1 cellular context compared by ENCODE assay signal in the genomic region with DNA sequence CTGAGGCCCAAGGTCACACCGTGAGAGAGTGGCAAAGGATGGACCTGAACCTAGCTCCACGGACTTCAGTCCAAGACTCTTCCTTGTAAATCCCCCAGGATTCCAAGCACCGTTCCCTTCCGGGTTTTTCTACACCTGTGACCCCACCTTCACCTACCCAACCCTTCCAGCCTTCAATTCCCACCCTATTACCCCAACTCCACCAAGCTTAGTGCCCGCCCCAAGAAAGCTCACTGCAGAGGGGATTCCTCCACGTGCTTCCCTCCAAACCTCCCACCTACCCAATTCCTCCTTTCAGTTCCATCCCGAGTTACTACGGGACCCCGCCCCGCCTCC.
TF ChIP-seq lines count a peak whose summit lies in the region.

No MANE protein-coding gene starts in this region.

TF ChIP-seq in GM12878, 131 proteins besides CTCF, POLR2A, EP300 and RAD21:
- TF ChIP-seq SMAD5 (IDR thresholded peaks at IDR 0.05; ENCODE audit: low read depth): no peak
- TF ChIP-seq MTA2 (IDR thresholded peaks at IDR 0.05; ENCODE audit: low read depth): peak; percentile 48; the same call in 1 of the 2 replicates
- TF ChIP-seq POU2F2 (IDR thresholded peaks at IDR 0.05; ENCODE audit: borderline replicate concordance, low read depth, low read length): no peak
- TF ChIP-seq HDGF (IDR thresholded peaks at IDR 0.05): peak; percentile 51; the same call in 1 of the 2 replicates
- TF ChIP-seq, protein P1, sequence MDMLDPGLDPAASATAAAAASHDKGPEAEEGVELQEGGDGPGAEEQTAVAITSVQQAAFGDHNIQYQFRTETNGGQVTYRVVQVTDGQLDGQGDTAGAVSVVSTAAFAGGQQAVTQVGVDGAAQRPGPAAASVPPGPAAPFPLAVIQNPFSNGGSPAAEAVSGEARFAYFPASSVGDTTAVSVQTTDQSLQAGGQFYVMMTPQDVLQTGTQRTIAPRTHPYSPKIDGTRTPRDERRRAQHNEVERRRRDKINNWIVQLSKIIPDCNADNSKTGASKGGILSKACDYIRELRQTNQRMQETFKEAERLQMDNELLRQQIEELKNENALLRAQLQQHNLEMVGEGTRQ (IDR thresholded peaks at IDR 0.05; ENCODE audit: borderline replicate concordance, low read depth, low read length): no peak
- TF ChIP-seq IKZF2 (IDR thresholded peaks at IDR 0.05): peak; percentile 18 to 35; a peak in 1 of 4 replicates
- no peak for TF ChIP-seq SREBF1 (IDR thresholded peaks at IDR 0.05; ENCODE audit: low read length)
- no peak for TF ChIP-seq ESRRA (IDR thresholded peaks at IDR 0.05; ENCODE audit: low read length)
- TF ChIP-seq, protein P2, sequence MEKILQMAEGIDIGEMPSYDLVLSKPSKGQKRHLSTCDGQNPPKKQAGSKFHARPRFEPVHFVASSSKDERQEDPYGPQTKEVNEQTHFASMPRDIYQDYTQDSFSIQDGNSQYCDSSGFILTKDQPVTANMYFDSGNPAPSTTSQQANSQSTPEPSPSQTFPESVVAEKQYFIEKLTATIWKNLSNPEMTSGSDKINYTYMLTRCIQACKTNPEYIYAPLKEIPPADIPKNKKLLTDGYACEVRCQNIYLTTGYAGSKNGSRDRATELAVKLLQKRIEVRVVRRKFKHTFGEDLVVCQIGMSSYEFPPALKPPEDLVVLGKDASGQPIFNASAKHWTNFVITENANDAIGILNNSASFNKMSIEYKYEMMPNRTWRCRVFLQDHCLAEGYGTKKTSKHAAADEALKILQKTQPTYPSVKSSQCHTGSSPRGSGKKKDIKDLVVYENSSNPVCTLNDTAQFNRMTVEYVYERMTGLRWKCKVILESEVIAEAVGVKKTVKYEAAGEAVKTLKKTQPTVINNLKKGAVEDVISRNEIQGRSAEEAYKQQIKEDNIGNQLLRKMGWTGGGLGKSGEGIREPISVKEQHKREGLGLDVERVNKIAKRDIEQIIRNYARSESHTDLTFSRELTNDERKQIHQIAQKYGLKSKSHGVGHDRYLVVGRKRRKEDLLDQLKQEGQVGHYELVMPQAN (conservative IDR thresholded peaks at IDR 0.05): no peak
- 0 out of 2 replicates have a peak, but pooled peaks have one; percentile 7 for TF ChIP-seq NR2C1 (IDR thresholded peaks at IDR 0.05)
- TF ChIP-seq BHLHE40 (IDR thresholded peaks at IDR 0.05; ENCODE audit: borderline replicate concordance in 1 of 2, low read depth in 2 of 2, low read length in 1 of 2): 0 out of 4 replicates have a peak, but pooled peaks of 1 of the 2 experiments have one; percentile 4
- 0 out of 2 replicates have a peak, but pooled peaks have one; percentile 6 for TF ChIP-seq NR2F1 (conservative IDR thresholded peaks at IDR 0.05)
- peak; percentile 43 for TF ChIP-seq NBN (IDR thresholded peaks at IDR 0.05)
- no peak for TF ChIP-seq CREM (IDR thresholded peaks at IDR 0.05; ENCODE audit: low read depth)
- TF ChIP-seq, protein P3, sequence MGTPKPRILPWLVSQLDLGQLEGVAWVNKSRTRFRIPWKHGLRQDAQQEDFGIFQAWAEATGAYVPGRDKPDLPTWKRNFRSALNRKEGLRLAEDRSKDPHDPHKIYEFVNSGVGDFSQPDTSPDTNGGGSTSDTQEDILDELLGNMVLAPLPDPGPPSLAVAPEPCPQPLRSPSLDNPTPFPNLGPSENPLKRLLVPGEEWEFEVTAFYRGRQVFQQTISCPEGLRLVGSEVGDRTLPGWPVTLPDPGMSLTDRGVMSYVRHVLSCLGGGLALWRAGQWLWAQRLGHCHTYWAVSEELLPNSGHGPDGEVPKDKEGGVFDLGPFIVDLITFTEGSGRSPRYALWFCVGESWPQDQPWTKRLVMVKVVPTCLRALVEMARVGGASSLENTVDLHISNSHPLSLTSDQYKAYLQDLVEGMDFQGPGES (IDR thresholded peaks at IDR 0.05): no peak
- TF ChIP-seq, protein P4, sequence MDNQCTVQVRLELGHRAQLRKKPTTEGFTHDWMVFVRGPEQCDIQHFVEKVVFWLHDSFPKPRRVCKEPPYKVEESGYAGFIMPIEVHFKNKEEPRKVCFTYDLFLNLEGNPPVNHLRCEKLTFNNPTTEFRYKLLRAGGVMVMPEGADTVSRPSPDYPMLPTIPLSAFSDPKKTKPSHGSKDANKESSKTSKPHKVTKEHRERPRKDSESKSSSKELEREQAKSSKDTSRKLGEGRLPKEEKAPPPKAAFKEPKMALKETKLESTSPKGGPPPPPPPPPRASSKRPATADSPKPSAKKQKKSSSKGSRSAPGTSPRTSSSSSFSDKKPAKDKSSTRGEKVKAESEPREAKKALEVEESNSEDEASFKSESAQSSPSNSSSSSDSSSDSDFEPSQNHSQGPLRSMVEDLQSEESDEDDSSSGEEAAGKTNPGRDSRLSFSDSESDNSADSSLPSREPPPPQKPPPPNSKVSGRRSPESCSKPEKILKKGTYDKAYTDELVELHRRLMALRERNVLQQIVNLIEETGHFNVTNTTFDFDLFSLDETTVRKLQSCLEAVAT (IDR thresholded peaks at IDR 0.05): peak; percentile 10; the same call in 1 of the 2 replicates
